ENCODE assay signal across 10 cellular contexts in the genomic region with DNA sequence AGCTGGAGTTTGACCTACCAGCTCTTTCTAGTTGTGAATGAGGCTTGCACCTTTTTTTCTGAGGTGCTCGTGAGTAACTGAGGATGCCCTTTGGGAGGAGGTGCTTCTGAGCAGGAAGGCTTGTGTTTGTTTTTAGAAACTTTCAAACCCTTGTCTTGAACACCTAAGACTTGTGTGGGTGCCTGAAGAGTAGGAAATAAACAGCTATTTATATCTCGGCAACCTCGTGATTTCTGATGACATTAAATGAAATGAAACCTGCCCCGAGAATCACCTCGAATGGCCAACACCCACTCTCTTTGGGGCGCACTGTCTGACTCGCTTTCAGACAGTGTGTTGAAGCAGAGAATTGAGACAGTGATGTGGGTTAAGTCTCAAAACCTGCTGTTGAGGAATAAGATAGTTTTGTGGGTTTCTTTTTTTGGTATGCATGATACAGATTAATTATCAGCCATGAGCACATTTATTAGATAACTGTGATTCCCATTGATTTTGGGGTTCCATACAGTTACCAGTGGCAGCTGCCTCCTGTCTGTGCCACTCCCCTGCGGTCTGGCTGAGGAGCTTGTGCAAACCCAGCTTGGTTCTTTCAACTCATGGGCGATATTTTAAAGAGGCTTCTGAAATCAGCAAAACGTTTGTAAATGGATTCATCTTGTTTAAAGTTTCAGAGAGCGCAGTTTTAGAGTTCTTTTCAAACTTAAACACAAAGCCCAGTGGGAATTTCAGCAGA. TPM values are rescaled to one million over a fixed set of nuclear protein-coding genes. Genes with fewer than 3 reads are reported as not detected.
A peak's percentile ranks its signal among the peaks of the same experiment; 100 is the strongest.
DNase-seq lines count a peak whose midpoint lies in the region; ATAC-seq and TF ChIP-seq lines count a peak whose summit lies in the region.
"Had no signal": no experiment of that assay in that cellular context is flagged by ENCODE, and none has a peak within 500 bp of the region (broad histone marks: within the 10 kb centered on the region; RNA-seq: fewer than 3 reads in every experiment).

No MANE protein-coding gene starts in this region.

- H3K4me1 Mint-ChIP-seq in naive B cell (peaks cover 72 to 90% (median 74%) of the 10 kb centered on the region in 3 donors), endodermal cell (no peaks in the 10 kb centered on the region)

- H3K27ac Mint-ChIP-seq in naive B cell (peak overlapping the region; percentile 85 to 99 (median 98)), endodermal cell (no peak overlapping the region)
- H3K27ac Mint-ChIP-seq: nephron progenitor cell had no signal

- H3K4me3 Mint-ChIP-seq in naive B cell: peak overlapping the region; percentile 19 to 87 (median 76)
- no peak overlapping the region for H3K4me3 Mint-ChIP-seq in endodermal cell
- H3K4me3 Mint-ChIP-seq: nephron progenitor cell had no signal

- peak; percentile 69 for ATAC-seq in GM18511 (IDR thresholded peaks at IDR 0.05; ENCODE audit: unreplicated experiment)
- peak; percentile 46 for ATAC-seq in GM21786 (IDR thresholded peaks at IDR 0.05; ENCODE audit: unreplicated experiment)
- peak; percentile 88 to 89 for ATAC-seq in naive B cell (ENCODE audit: low read depth in 2 of 2)

- 89 to 92% methylated on average over 11 of the region's 11 CpGs for WGBS in endodermal cell (ENCODE audit: insufficient coverage in 1 of 2, insufficient read length in 1 of 2), 2 experiments

- H3K4me1 ChIP-seq in HAP-1: no peaks in the 10 kb centered on the region
- no peaks in the 10 kb centered on the region for H3K4me1 ChIP-seq in endodermal cell (ENCODE audit: control insufficient read depth, insufficient read depth, low read length)

- H3K9me3 ChIP-seq in HAP-1: no peaks in the 10 kb centered on the region
- H3K9me3 ChIP-seq in endodermal cell (ENCODE audit: control insufficient read depth, low read length): no peaks in the 10 kb centered on the region

- H3K4me3 ChIP-seq in HAP-1: no peak overlapping the region
- H3K4me3 ChIP-seq in endodermal cell (ENCODE audit: low read length): no peak overlapping the region

- H3K27me3 Mint-ChIP-seq in naive B cell: no peaks in the 10 kb centered on the region
- peaks cover 41% of the 10 kb centered on the region for H3K27me3 Mint-ChIP-seq in endodermal cell (ENCODE audit: insufficient read depth)

- H3K36me3 Mint-ChIP-seq in naive B cell: peaks cover 34 to 40% of the 10 kb centered on the region in 2 donors
- no peaks in the 10 kb centered on the region for H3K36me3 Mint-ChIP-seq in endodermal cell (ENCODE audit: low read depth)

- in situ Hi-C loops in HAP-1 (cut with MboI; ENCODE audit: low sequenced_read_pairs): no loop called here

- H3K27me3 ChIP-seq in HAP-1 (ENCODE audit: low read depth): peaks cover 17% of the 10 kb centered on the region
- H3K27me3 ChIP-seq in endodermal cell (ENCODE audit: control insufficient read depth, insufficient read depth, low read length, poor library complexity, severe bottlenecking): peaks cover 29% of the 10 kb centered on the region

- H3K36me3 ChIP-seq in HAP-1 (replicated peaks) (no peaks in the 10 kb centered on the region), endodermal cell (ENCODE audit: control insufficient read depth, insufficient read depth, low read length) (no peaks in the 10 kb centered on the region)

- H3K9ac ChIP-seq in endodermal cell (ENCODE audit: extremely low read depth, low read length, poor library complexity, severe bottlenecking): no peak overlapping the region

- DNase-seq in SW480 (ENCODE audit: low spot score): peak; percentile 14
- DNase-seq in naive B cell: peak; percentile 86
- DNase-seq in HAP-1 (ENCODE audit: low spot score in 2 of 2): no peak
- DNase-seq in endodermal cell: no peak
- no peak for DNase-seq in HK-2 (ENCODE audit: unreplicated experiment)
- no peak for DNase-seq in NCI-H226
- DNase-seq: NCI-H2081, nephron progenitor cell had no signal

- TF ChIP-seq CTCF in endodermal cell (conservative IDR thresholded peaks at IDR 0.05): no peak

- H3K27ac ChIP-seq in endodermal cell (ENCODE audit: low read depth, low read length): no peak overlapping the region

- H3K9me3 Mint-ChIP-seq in naive B cell (no peaks in the 10 kb centered on the region), endodermal cell (no peaks in the 10 kb centered on the region)

RNA-seq across cellular contexts. Expression of a gene that starts 8.4 kb away (rescaled TPM):
- 10 to 100 TPM; 20.8 to 45.7 (median 34.9) TPM for polyA plus RNA-seq in naive B cell (ENCODE audit: low read depth in 6 of 6)
- total RNA-seq in endodermal cell: not detected
- 0.32 TPM for polyA plus RNA-seq in endodermal cell (2013, experiment 1 of 2)
- polyA plus RNA-seq in endodermal cell (2013, experiment 2 of 2): 0.79 TPM

Comparison
In these comparisons a context has a peak if more than half of its experiments do, and no peak if none do; other contexts are left out.
1. DNase-seq: peak in SW480 (single experiment) and naive B cell (single experiment); none in HAP-1 (0 of 2), endodermal cell (single experiment), HK-2 (single experiment) and NCI-H226 (single experiment).
2. Peak in every context shown above with its lines, with median percentiles within 50 percentile points of each other: ATAC-seq.